Comparison of ENCODE assay signal across 10 cellular contexts in the genomic region with DNA sequence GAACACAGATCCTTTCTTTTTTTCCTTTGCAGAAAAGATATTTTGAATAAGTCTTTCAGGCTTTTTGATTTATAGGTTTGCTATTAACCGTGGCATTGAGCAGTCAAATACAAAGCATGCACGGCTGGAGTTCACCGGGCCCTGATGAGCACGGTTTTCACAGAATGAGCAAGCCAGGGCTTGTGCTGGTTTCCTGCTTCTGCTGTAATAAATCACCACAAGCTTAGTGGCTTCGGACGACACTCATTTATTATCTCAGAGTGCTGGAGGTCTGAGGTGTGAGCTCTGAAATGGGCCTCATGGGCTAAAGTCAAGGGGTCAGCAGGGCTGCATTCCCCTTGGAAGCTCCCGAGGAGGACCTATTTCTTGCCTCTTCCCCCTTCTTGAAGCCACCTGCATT.
DNase-seq lines count a peak whose midpoint lies in the region; ATAC-seq and TF ChIP-seq lines count a peak whose summit lies in the region.
"Had no signal": no experiment of that assay in that cellular context is flagged by ENCODE, and none has a peak within 500 bp of the region (broad histone marks: within the 10 kb centered on the region; RNA-seq: fewer than 3 reads in every experiment).

No MANE protein-coding gene starts in this region.

- no peak overlapping the region for H3K27ac ChIP-seq in A673 (ENCODE audit: low read depth, low read length, poor library complexity, severe bottlenecking)
- H3K27ac ChIP-seq in CD8-positive, alpha-beta T cell (ENCODE audit: low read depth, low read length), result no peak overlapping the region
- H3K27ac ChIP-seq: ascending aorta had no signal

- H3K4me3 ChIP-seq in A673 (ENCODE audit: low read depth, low read length, poor library complexity, severe bottlenecking), result no peak overlapping the region
- H3K4me3 ChIP-seq in CD8-positive, alpha-beta T cell (ENCODE audit: low read depth, low read length), result no peak overlapping the region
- H3K4me3 ChIP-seq: ascending aorta had no signal

- TF ChIP-seq CTCF in A673 (conservative IDR thresholded peaks at IDR 0.05; ENCODE audit: low read depth, low read length), result no peak
- TF ChIP-seq CTCF in CD8-positive, alpha-beta T cell (IDR thresholded peaks at IDR 0.05), result no peak

- DNase-seq in A673 (ENCODE audit: low spot score) (peak; percentile 86), NCI-H748 treated with DMSO at 0.1 percent for 48 hours (lab: John Stamatoyannopoulos, UW) (peak; percentile 54), HuH-7.5 (ENCODE audit: low spot score) (no peak), DMS79 (lab: John Stamatoyannopoulos, UW) (no peak)
- DNase-seq in activated effector memory CD4-positive, alpha-beta T cell treated with Interleukin-2 at 50 U/mL for 16 hours, result no peak
- no peak for DNase-seq in CD8-positive, alpha-beta T cell

- POLR2A ChIA-PET in A673 (lab: Charles Lee; ENCODE audit: low non-redundant PET), result no interaction called here
- POLR2A ChIA-PET in CD8-positive, alpha-beta T cell (lab: Charles Lee), result no interaction called here

- CTCF ChIA-PET in A673 (lab: Charles Lee), result no interaction called here
- CTCF ChIA-PET in CD8-positive, alpha-beta T cell (lab: Charles Lee), result no interaction called here

- H3K27me3 Mint-ChIP-seq in CD8-positive, alpha-beta T cell (ENCODE audit: low read depth), result peaks cover 3% of the 10 kb centered on the region

- H3K9me3 ChIP-seq in A673 (ENCODE audit: low read depth, low read length, poor library complexity, severe bottlenecking), result no peaks in the 10 kb centered on the region
- no peaks in the 10 kb centered on the region for H3K9me3 ChIP-seq in CD8-positive, alpha-beta T cell (ENCODE audit: low read length)
- H3K9me3 ChIP-seq: ascending aorta had no signal

- no peaks in the 10 kb centered on the region for H3K36me3 Mint-ChIP-seq in CD8-positive, alpha-beta T cell

- ATAC-seq in GM19351 (IDR thresholded peaks at IDR 0.05; ENCODE audit: unreplicated experiment) (peak; percentile 83), HG03095 (IDR thresholded peaks at IDR 0.05; ENCODE audit: unreplicated experiment) (peak; percentile 83)
- ATAC-seq in CD8-positive, alpha-beta T cell, result no peak

- no peak overlapping the region for H3K27ac Mint-ChIP-seq in CD8-positive, alpha-beta T cell
- H3K27ac Mint-ChIP-seq: B cell had no signal

- no peaks in the 10 kb centered on the region for H3K36me3 ChIP-seq in A673 (ENCODE audit: insufficient read depth, low read length, poor library complexity, severe bottlenecking)
- no peaks in the 10 kb centered on the region for H3K36me3 ChIP-seq in CD8-positive, alpha-beta T cell (ENCODE audit: insufficient read depth, low read length)
- H3K36me3 ChIP-seq: ascending aorta had no signal

- no TSS peak for BruUV-seq in A673 (replicated peaks; lab: Mats Ljungman, UMichigan)

- H3K27me3 ChIP-seq in A673 (replicated peaks; ENCODE audit: insufficient read depth, low read depth, low read length, poor library complexity), result no peaks in the 10 kb centered on the region
- H3K27me3 ChIP-seq in CD8-positive, alpha-beta T cell (ENCODE audit: insufficient read depth, low read length), result no peaks in the 10 kb centered on the region
- H3K27me3 ChIP-seq: ascending aorta had no signal

- intact Hi-C loops in A673 (cut with micrococcal nuclease; ENCODE audit: unreplicated experiment), result no loop called here
- intact Hi-C loops in CD8-positive, alpha-beta T cell (cut with DNase I, micrococcal nuclease), result no loop called here

- no peaks in the 10 kb centered on the region for H3K9me3 Mint-ChIP-seq in CD8-positive, alpha-beta T cell

- H3K4me1 ChIP-seq in A673 (ENCODE audit: insufficient read depth, low read length, poor library complexity, severe bottlenecking), result peaks cover 19% of the 10 kb centered on the region
- H3K4me1 ChIP-seq in CD8-positive, alpha-beta T cell (ENCODE audit: insufficient read depth, low read length), result no peaks in the 10 kb centered on the region
- H3K4me1 ChIP-seq: ascending aorta had no signal

- no peaks in the 10 kb centered on the region for H3K4me1 Mint-ChIP-seq in CD8-positive, alpha-beta T cell (ENCODE audit: low read depth)
- H3K4me1 Mint-ChIP-seq: B cell had no signal

- no peak overlapping the region for H3K4me3 Mint-ChIP-seq in CD8-positive, alpha-beta T cell
- H3K4me3 Mint-ChIP-seq: B cell had no signal

Comparison
In these comparisons a context has a peak if more than half of its experiments do, and no peak if none do; other contexts are left out.
1. DNase-seq: peak in A673 (single experiment) and NCI-H748 treated with DMSO at 0.1 percent for 48 hours (single experiment); none in HuH-7.5 (single experiment), activated effector memory CD4-positive, alpha-beta T cell treated with Interleukin-2 at 50 U/mL for 16 hours (single experiment), DMS79 (single experiment) and CD8-positive, alpha-beta T cell (0 of 7).